17 cellular contexts compared by ENCODE assay signal in genomic region chr14:105849933-105850626, GRCh38.
DNase-seq lines count a peak whose midpoint lies in the region; ATAC-seq, FAIRE-seq and TF ChIP-seq lines count a peak whose summit lies in the region.
"Had no signal": no experiment of that assay in that cellular context is flagged by ENCODE, and none has a peak within 500 bp of the region (broad histone marks: within the 10 kb centered on the region; RNA-seq: fewer than 3 reads in every experiment).

No MANE protein-coding gene starts in this region.

- peaks cover 8% of the 10 kb centered on the region for H3K36me3 Mint-ChIP-seq in activated CD4-positive, alpha-beta T cell treated with anti-CD3 and anti-CD28 coated beads, Interleukin-2, amount 10 ng/mL, durations not matched to agents 24 days and 14 days (ENCODE audit: low read depth)
- H3K36me3 Mint-ChIP-seq in progenitor cell of endocrine pancreas (ENCODE audit: insufficient read depth) = peaks cover 8% of the 10 kb centered on the region

- TF ChIP-seq POLR2A in GM12878 (IDR thresholded peaks at IDR 0.05; ENCODE audit: low read depth, low read length) = no peak

- SMC1A ChIA-PET in GM12878 (lab: Charles Lee; ENCODE audit: uncharacterized antibody, unreplicated experiment) = no interaction called here

- in situ Hi-C loops in GM12878 (cut with MboI) = loop anchor here (25.0 kb wide), 1 partner anchor 687 kb away; no protein-coding TSS in a partner anchor

- no peaks in the 10 kb centered on the region for H3K27me3 Mint-ChIP-seq in activated CD4-positive, alpha-beta T cell treated with anti-CD3 and anti-CD28 coated beads, Interleukin-2, amount 10 ng/mL, durations not matched to agents 24 days and 14 days
- no peaks in the 10 kb centered on the region for H3K27me3 Mint-ChIP-seq in progenitor cell of endocrine pancreas

- H3K4me3 Mint-ChIP-seq in activated CD4-positive, alpha-beta T cell treated with anti-CD3 and anti-CD28 coated beads, Interleukin-2, amount 10 ng/mL, durations not matched to agents 24 days and 14 days = no peak overlapping the region
- H3K4me3 Mint-ChIP-seq in progenitor cell of endocrine pancreas (ENCODE audit: low read depth) = no peak overlapping the region

- H3K9me3 Mint-ChIP-seq in activated CD4-positive, alpha-beta T cell treated with anti-CD3 and anti-CD28 coated beads, Interleukin-2, amount 10 ng/mL, durations not matched to agents 24 days and 14 days = no peaks in the 10 kb centered on the region
- H3K9me3 Mint-ChIP-seq in progenitor cell of endocrine pancreas (ENCODE audit: low read depth) = peaks cover 36% of the 10 kb centered on the region

- H3K27ac Mint-ChIP-seq in activated CD4-positive, alpha-beta T cell treated with anti-CD3 and anti-CD28 coated beads, Interleukin-2, amount 10 ng/mL, durations not matched to agents 24 days and 14 days = no peak overlapping the region
- no peak overlapping the region for H3K27ac Mint-ChIP-seq in progenitor cell of endocrine pancreas

- RAD21 ChIA-PET in GM12878 (lab: Charles Lee; ENCODE audit: unreplicated experiment) = no interaction called here

- TF ChIP-seq CTCF in GM20000 (IDR thresholded peaks at IDR 0.05; ENCODE audit: extremely low read depth, missing control alignments) (no peak), GM12878 (IDR thresholded peaks at IDR 0.05 in 2 of 3, conservative IDR thresholded peaks at IDR 0.05 in 1 of 3; ENCODE audit: control insufficient read depth in 2 of 3, extremely low read depth in 1 of 3, insufficient read depth in 1 of 3, low read depth in 3 of 3, low read length in 3 of 3) (no peak), progenitor cell of endocrine pancreas (IDR thresholded peaks at IDR 0.05; ENCODE audit: unreplicated experiment) (no peak)

- TF ChIP-seq RAD21 in GM12878 (IDR thresholded peaks at IDR 0.05; ENCODE audit: insufficient read depth, low read depth, low read length) = no peak

- no peaks in the 10 kb centered on the region for H3K9me3 ChIP-seq in GM12878 (replicated peaks; ENCODE audit: control insufficient read depth, insufficient read depth, low read length)
- H3K9me3 ChIP-seq: BLaER1 treated with 17β-estradiol and CSF1 and Interleukin-3, amounts not matched to agents 10 nM and 100 nM had no signal

- H3K36me3 ChIP-seq in GM12878 (ENCODE audit: control insufficient read depth in 2 of 2, insufficient read depth in 2 of 2, low read length in 1 of 2) = peaks cover 3 to 41% of the 10 kb centered on the region in 2 experiments; a peak in 3 of 4 replicates

- WGBS in GM12878 (ENCODE audit: insufficient coverage, insufficient replicate concordance, low lambda C conversion rate, missing lambda C conversion rate) = no CpG with 5 or more reads among the region's 11 CpGs

- H3K27ac ChIP-seq in GM12878 (ENCODE audit: control insufficient read depth, insufficient read depth) = no peak overlapping the region
- H3K27ac ChIP-seq: BLaER1 treated with 17β-estradiol and CSF1 and Interleukin-3, amounts not matched to agents 10 nM and 100 nM; PC-9 had no signal

- H3K9ac ChIP-seq in GM12878 (ENCODE audit: control insufficient read depth, insufficient read depth, low read length) = no peak overlapping the region
- H3K9ac ChIP-seq: BLaER1 treated with 17β-estradiol and CSF1 and Interleukin-3, amounts not matched to agents 10 nM and 100 nM had no signal

- H3K4me3 ChIP-seq in GM12878 = no peak overlapping the region
- H3K4me3 ChIP-seq: BLaER1 treated with 17β-estradiol and CSF1 and Interleukin-3, amounts not matched to agents 10 nM and 100 nM; PC-9 had no signal

- no peak for FAIRE-seq in GM12878 (lab: Jason Lieb, UNC)
- FAIRE-seq: GM12892 had no signal

- DNase-seq in activated CD4-positive, alpha-beta T cell treated with anti-CD3 and anti-CD28 coated beads, Interleukin-2, amount 10 ng/mL, durations not matched to agents 24 days and 14 days = peak; percentile 41
- DNase-seq in activated CD4-positive, alpha-beta T cell treated with anti-CD3 and anti-CD28 coated beads, Interleukin-2, amount 50 U/mL, for 48 hours = no peak
- DNase-seq in GM20000 (ENCODE audit: low spot score) (peak; percentile 2), GM12878 (ENCODE audit: low read depth, low spot score) (no peak), posterior vena cava (ENCODE audit: low spot score) (peak; percentile 80), progenitor cell of endocrine pancreas (ENCODE audit: low spot score, unreplicated experiment) (no peak)
- DNase-seq: 8988T, KG1, NCI-H1092 treated with DMSO at 0.1 percent for 48 hours, NCI-H1694 treated with DMSO at 0.1 percent for 48 hours, NCI-H69, PC-9 had no signal

- no peak overlapping the region for H3K4me2 ChIP-seq in GM12878 (ENCODE audit: control insufficient read depth, insufficient read depth)
- H3K4me2 ChIP-seq: BLaER1 treated with 17β-estradiol and CSF1 and Interleukin-3, amounts not matched to agents 10 nM and 100 nM; PC-9 had no signal

- H3K4me1 Mint-ChIP-seq in activated CD4-positive, alpha-beta T cell treated with anti-CD3 and anti-CD28 coated beads, Interleukin-2, amount 10 ng/mL, durations not matched to agents 24 days and 14 days = no peaks in the 10 kb centered on the region
- H3K4me1 Mint-ChIP-seq in progenitor cell of endocrine pancreas (ENCODE audit: low read depth) = no peaks in the 10 kb centered on the region

- no peaks in the 10 kb centered on the region; the same call in 1 of the 2 replicates for H3K4me1 ChIP-seq in GM12878 (ENCODE audit: control insufficient read depth, insufficient read depth, low read length)

- no peak overlapping the region for H2AFZ ChIP-seq in GM12878 (ENCODE audit: control insufficient read depth, low read depth, low read length)
- H2AFZ ChIP-seq: PC-9 had no signal

- peaks cover 5% of the 10 kb centered on the region for H3K79me2 ChIP-seq in GM12878 (ENCODE audit: control insufficient read depth, insufficient read depth, low read length)

- H4K20me1 ChIP-seq in GM12878 (ENCODE audit: control insufficient read depth, insufficient read depth) = no peaks in the 10 kb centered on the region

- no peaks in the 10 kb centered on the region for H3K27me3 ChIP-seq in GM12878 (replicated peaks in 1 of 2; ENCODE audit: control insufficient read depth in 2 of 2, insufficient read depth in 2 of 2, low read length in 1 of 2)

- TF ChIP-seq EP300 in GM12878 (IDR thresholded peaks at IDR 0.05; ENCODE audit: borderline replicate concordance in 1 of 2, control insufficient read depth in 1 of 2, low read depth in 2 of 2, low read length in 2 of 2) = no peak

- BruUV-seq in GM12878 (replicated peaks; lab: Mats Ljungman, UMichigan) = no TSS peak

- intact Hi-C loops in activated CD4-positive, alpha-beta T cell treated with anti-CD3 and anti-CD28 coated beads, Interleukin-2, amount 10 ng/mL, durations not matched to agents 24 days and 14 days (cut with micrococcal nuclease) = no loop called here
- intact Hi-C loops in GM12878 (cut with micrococcal nuclease; ENCODE audit: unreplicated experiment) (loop anchor here (5.0 kb wide), 1 partner anchor 282 kb away; no protein-coding TSS in a partner anchor), posterior vena cava (cut with DNase I) (no loop called here)

- CTCF ChIA-PET in GM12878 (lab: Yijun Ruan, JAX) = no interaction called here

- POLR2A ChIA-PET in GM12878 (lab: Charles Lee) = no interaction called here

- no peak for ATAC-seq in GM12878
- ATAC-seq in HG02623 (IDR thresholded peaks at IDR 0.05; ENCODE audit: unreplicated experiment) = no peak
- no peak for ATAC-seq in HG02642 (IDR thresholded peaks at IDR 0.05; ENCODE audit: poor library complexity, unreplicated experiment)
- ATAC-seq: Right ventricle myocardium inferior had no signal

TF ChIP-seq in GM12878, 131 proteins besides CTCF, POLR2A, EP300 and RAD21 (continues in another document):
- TF ChIP-seq NR2F1 (conservative IDR thresholded peaks at IDR 0.05) (no peak), PML (IDR thresholded peaks at IDR 0.05; ENCODE audit: low read length) (no peak), SREBF2 (IDR thresholded peaks at IDR 0.05; ENCODE audit: low read length) (no peak), EZH2 (IDR thresholded peaks at IDR 0.05; ENCODE audit: borderline replicate concordance, control insufficient read depth, low read depth, low read length) (no peak), NFXL1 (IDR thresholded peaks at IDR 0.05; ENCODE audit: borderline replicate concordance) (no peak), IKZF1 (conservative IDR thresholded peaks at IDR 0.05) (0 out of 2 replicates have a peak, but pooled peaks have one; percentile 10), ZNF622 (IDR thresholded peaks at IDR 0.05) (no peak), PAX8 (IDR thresholded peaks at IDR 0.05) (no peak), CREB1 (IDR thresholded peaks at IDR 0.05; ENCODE audit: low read depth) (no peak), POLR2AphosphoS2 (IDR thresholded peaks at IDR 0.05; ENCODE audit: low read depth, low read length) (peak; percentile 87; the same call in 1 of the 2 replicates), ATF2 (IDR thresholded peaks at IDR 0.05; ENCODE audit: low read length) (no peak), YY1 (IDR thresholded peaks at IDR 0.05; ENCODE audit: low read depth, low read length) (no peak), MYC (IDR thresholded peaks at IDR 0.05; ENCODE audit: insufficient read depth, insufficient read length, insufficient replicate concordance, low read length, severe bottlenecking) (no peak), DPF2 (IDR thresholded peaks at IDR 0.05) (no peak), NR2C1 (IDR thresholded peaks at IDR 0.05) (no peak), KLF5 (IDR thresholded peaks at IDR 0.05; ENCODE audit: partially characterized antibody) (no peak)

Comparison
In these comparisons a context has a peak if more than half of its experiments do, and no peak if none do; other contexts are left out.
1. DNase-seq: peak in activated CD4-positive, alpha-beta T cell treated with anti-CD3 and anti-CD28 coated beads, Interleukin-2, amount 10 ng/mL, durations not matched to agents 24 days and 14 days (single experiment), GM20000 (single experiment) and posterior vena cava (single experiment); none in activated CD4-positive, alpha-beta T cell treated with anti-CD3 and anti-CD28 coated beads, Interleukin-2, amount 50 U/mL, for 48 hours (0 of 2), GM12878 (single experiment) and progenitor cell of endocrine pancreas (single experiment).